8 cellular contexts compared by ENCODE assay signal in genomic region chr4:52750819-52751348, GRCh38. TPM values are rescaled to one million over a fixed set of nuclear protein-coding genes. Genes with fewer than 3 reads are reported as not detected.
DNase-seq lines count a peak whose midpoint lies in the region; ATAC-seq and TF ChIP-seq lines count a peak whose summit lies in the region.

No MANE protein-coding gene starts in this region.

- intact Hi-C loops in OCI-LY7 (cut with micrococcal nuclease; ENCODE audit: unreplicated experiment), result no loop called here

- BruUV-seq in OCI-LY7 (replicated peaks; lab: Mats Ljungman, UMichigan), result no TSS peak

- TF ChIP-seq CTCF in foreskin fibroblast (IDR thresholded peaks at IDR 0.05; ENCODE audit: low read depth, low read length) (no peak), omental fat pad (IDR thresholded peaks at IDR 0.05) (no peak), OCI-LY7 (conservative IDR thresholded peaks at IDR 0.05; ENCODE audit: low read length) (no peak)

- ATAC-seq in activated CD8-positive, alpha-beta T cell treated with anti-CD3 and anti-CD28 coated beads, Interleukin-2, amount 10 ng/mL, durations not matched to agents 7 days and 5 days, result peak; percentile 53
- ATAC-seq in omental fat pad (ENCODE audit: low FRiP score), result peak; percentile 76
- ATAC-seq in HG02759 (IDR thresholded peaks at IDR 0.05; ENCODE audit: unreplicated experiment), result no peak

- DNase-seq in GM03348 (ENCODE audit: low spot score) (peak; percentile 56), foreskin fibroblast (peak; percentile 7 to 44), omental fat pad (ENCODE audit: low spot score) (no peak), OCI-LY7 (ENCODE audit: low spot score) (no peak), NCI-H2196 (lab: John Stamatoyannopoulos, UW; ENCODE audit: unreplicated experiment) (no peak), NCI-H748 treated with DMSO at 0.1 percent for 48 hours (lab: John Stamatoyannopoulos, UW) (no peak)
- DNase-seq in activated CD8-positive, alpha-beta T cell treated with anti-CD3 and anti-CD28 coated beads, Interleukin-2, amount 10 ng/mL, durations not matched to agents 7 days and 5 days, result peak; percentile 21

- peaks cover 46% of the 10 kb centered on the region for H3K27me3 Mint-ChIP-seq in activated CD8-positive, alpha-beta T cell treated with anti-CD3 and anti-CD28 coated beads, Interleukin-2, amount 10 ng/mL, durations not matched to agents 7 days and 5 days (ENCODE audit: low read depth)

- H3K9me3 ChIP-seq in OCI-LY7 (ENCODE audit: low read length), result no peaks in the 10 kb centered on the region

- H3K9me3 Mint-ChIP-seq in activated CD8-positive, alpha-beta T cell treated with anti-CD3 and anti-CD28 coated beads, Interleukin-2, amount 10 ng/mL, durations not matched to agents 7 days and 5 days (ENCODE audit: insufficient read depth), result no peaks in the 10 kb centered on the region

- no peak overlapping the region for H3K27ac Mint-ChIP-seq in activated CD8-positive, alpha-beta T cell treated with anti-CD3 and anti-CD28 coated beads, Interleukin-2, amount 10 ng/mL, durations not matched to agents 7 days and 5 days

- no peaks in the 10 kb centered on the region for H3K36me3 Mint-ChIP-seq in activated CD8-positive, alpha-beta T cell treated with anti-CD3 and anti-CD28 coated beads, Interleukin-2, amount 10 ng/mL, durations not matched to agents 7 days and 5 days (ENCODE audit: low read depth)

- POLR2A ChIA-PET in activated CD8-positive, alpha-beta T cell treated with anti-CD3 and anti-CD28 coated beads, Interleukin-2, amount 10 ng/mL, durations not matched to agents 7 days and 5 days (lab: Charles Lee), result no interaction called here
- POLR2A ChIA-PET in OCI-LY7 (lab: Charles Lee), result no interaction called here

- H3K4me3 ChIP-seq in foreskin fibroblast (ENCODE audit: low read depth in 1 of 2, low read length in 2 of 2) (peak overlapping the region; percentile 45 to 54), OCI-LY7 (ENCODE audit: low read depth, low read length, poor library complexity, severe bottlenecking) (no peak overlapping the region)

- peaks cover 7% of the 10 kb centered on the region for H3K4me1 Mint-ChIP-seq in activated CD8-positive, alpha-beta T cell treated with anti-CD3 and anti-CD28 coated beads, Interleukin-2, amount 10 ng/mL, durations not matched to agents 7 days and 5 days (ENCODE audit: low read depth)

- no peaks in the 10 kb centered on the region for H3K79me2 ChIP-seq in OCI-LY7 (ENCODE audit: insufficient read depth, low read depth, low read length)

- H3K4me1 ChIP-seq in OCI-LY7 (ENCODE audit: insufficient read depth, low read length, poor library complexity, severe bottlenecking), result no peaks in the 10 kb centered on the region

- CTCF ChIA-PET in activated CD8-positive, alpha-beta T cell treated with anti-CD3 and anti-CD28 coated beads, Interleukin-2, amount 10 ng/mL, durations not matched to agents 7 days and 5 days (lab: Charles Lee), result interaction anchor here (1.3 kb wide), 1 partner anchor 38 kb away, joined by 4 read pairs; no protein-coding TSS in a partner anchor
- CTCF ChIA-PET in OCI-LY7 (lab: Charles Lee; ENCODE audit: unreplicated experiment), result no interaction called here

- H4K20me1 ChIP-seq in OCI-LY7 (ENCODE audit: insufficient read depth, low read length), result no peaks in the 10 kb centered on the region

- H3K27ac ChIP-seq in OCI-LY7 (ENCODE audit: low read depth, low read length, poor library complexity, severe bottlenecking), result no peak overlapping the region

- no peak overlapping the region for H2AFZ ChIP-seq in OCI-LY7 (ENCODE audit: low read length)

- H3K4me3 Mint-ChIP-seq in activated CD8-positive, alpha-beta T cell treated with anti-CD3 and anti-CD28 coated beads, Interleukin-2, amount 10 ng/mL, durations not matched to agents 7 days and 5 days, result peak overlapping the region; percentile 48

- no peak overlapping the region for H3K4me2 ChIP-seq in OCI-LY7 (ENCODE audit: low read length)

- no peaks in the 10 kb centered on the region for H3K9me2 ChIP-seq in OCI-LY7 (ENCODE audit: insufficient read depth, low read length)

- H3K36me3 ChIP-seq in OCI-LY7 (ENCODE audit: insufficient read depth, low read length), result no peaks in the 10 kb centered on the region

RNA-seq across cellular contexts. Expression of gene ERVMER34-1, which starts 0.3 kb away (rescaled TPM):
- not detected for total RNA-seq in activated CD8-positive, alpha-beta T cell treated with anti-CD3 and anti-CD28 coated beads, Interleukin-2, amount 10 ng/mL, durations not matched to agents 7 days and 5 days
- total RNA-seq in omental fat pad (under 1 TPM in 3 of 4 donors, not detected in 1; 0.31 to 0.60 (median 0.37) TPM), OCI-LY7 (2022) (not detected in 2 replicates)
- total RNA-seq in OCI-LY7 (2014; rRNA removed; shearing (Covaris generic)), result not detected in 2 replicates

Comparison
In these comparisons a context has a peak if more than half of its experiments do, and no peak if none do; other contexts are left out.
1. DNase-seq: peak in GM03348 (single experiment), activated CD8-positive, alpha-beta T cell treated with anti-CD3 and anti-CD28 coated beads, Interleukin-2, amount 10 ng/mL, durations not matched to agents 7 days and 5 days (single experiment) and foreskin fibroblast (2 of 2); none in omental fat pad (single experiment), OCI-LY7 (single experiment), NCI-H2196 (single experiment) and NCI-H748 treated with DMSO at 0.1 percent for 48 hours (single experiment).